3 cellular contexts compared by ENCODE assay signal in the genomic region with DNA sequence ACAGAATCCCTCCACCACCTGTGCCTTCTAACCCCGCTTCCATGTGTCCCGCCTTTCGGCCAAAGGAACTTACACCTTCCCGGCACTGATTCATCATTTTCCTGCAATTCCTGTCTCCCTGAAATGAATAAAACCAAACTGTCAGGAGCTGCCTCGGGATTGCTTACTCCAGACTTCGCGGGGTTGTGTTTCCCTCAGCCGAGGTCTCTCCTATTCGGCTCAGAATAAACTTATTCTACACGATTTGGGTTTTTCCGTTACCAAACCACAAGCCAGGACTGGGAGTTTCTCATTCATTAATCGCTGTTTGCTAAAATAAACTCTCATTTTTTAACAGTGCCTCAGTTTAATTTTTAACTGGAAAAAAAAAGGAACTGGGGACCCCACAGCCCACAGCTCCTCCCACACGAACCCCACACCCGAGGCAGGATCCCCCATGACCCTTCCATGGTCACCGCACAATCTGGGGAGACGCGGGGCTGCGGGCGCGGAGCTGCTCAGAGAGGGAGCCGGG.
A peak's percentile ranks its signal among the peaks of the same experiment; 100 is the strongest.
TF ChIP-seq lines count a peak whose summit lies in the region.

No MANE protein-coding gene starts in this region.

TF ChIP-seq in GM12891, 5 proteins besides CTCF, POLR2A, EP300 and RAD21:
- TF ChIP-seq POLR2AphosphoS5 (IDR thresholded peaks at IDR 0.05; ENCODE audit: low read depth, low read length) (no peak), SPI1 (IDR thresholded peaks at IDR 0.05; ENCODE audit: low read depth, low read length) (peak; percentile 62; the same call in 1 of the 2 replicates)

TF ChIP-seq in IMR-90, 13 proteins besides CTCF, POLR2A, EP300 and RAD21:
- TF ChIP-seq FOS (IDR thresholded peaks at IDR 0.05; ENCODE audit: low read depth, low read length) (no peak), MAZ (IDR thresholded peaks at IDR 0.05; ENCODE audit: borderline replicate concordance, low read depth, low read length) (no peak; the same call in 1 of the 2 replicates), MXI1 (IDR thresholded peaks at IDR 0.05; ENCODE audit: borderline replicate concordance, low read depth, low read length) (no peak), SMC3 (IDR thresholded peaks at IDR 0.05; ENCODE audit: low read depth, low read length) (no peak), MAFK (IDR thresholded peaks at IDR 0.05; ENCODE audit: low read depth, low read length) (no peak), CEBPB (IDR thresholded peaks at IDR 0.05; ENCODE audit: low read depth, low read length) (no peak), NFE2L2 (IDR thresholded peaks at IDR 0.05; ENCODE audit: low read depth, low read length) (no peak), CHD1 (IDR thresholded peaks at IDR 0.05; ENCODE audit: low read depth, low read length) (no peak), RCOR1 (IDR thresholded peaks at IDR 0.05; ENCODE audit: insufficient replicate concordance, low read length) (no peak)
- TF ChIP-seq, protein P1, sequence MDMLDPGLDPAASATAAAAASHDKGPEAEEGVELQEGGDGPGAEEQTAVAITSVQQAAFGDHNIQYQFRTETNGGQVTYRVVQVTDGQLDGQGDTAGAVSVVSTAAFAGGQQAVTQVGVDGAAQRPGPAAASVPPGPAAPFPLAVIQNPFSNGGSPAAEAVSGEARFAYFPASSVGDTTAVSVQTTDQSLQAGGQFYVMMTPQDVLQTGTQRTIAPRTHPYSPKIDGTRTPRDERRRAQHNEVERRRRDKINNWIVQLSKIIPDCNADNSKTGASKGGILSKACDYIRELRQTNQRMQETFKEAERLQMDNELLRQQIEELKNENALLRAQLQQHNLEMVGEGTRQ (IDR thresholded peaks at IDR 0.05; ENCODE audit: low read depth, low read length) = no peak

TF ChIP-seq in GM12878, 131 proteins besides CTCF, POLR2A, EP300 and RAD21 (continues in another document):
- TF ChIP-seq, protein P2, sequence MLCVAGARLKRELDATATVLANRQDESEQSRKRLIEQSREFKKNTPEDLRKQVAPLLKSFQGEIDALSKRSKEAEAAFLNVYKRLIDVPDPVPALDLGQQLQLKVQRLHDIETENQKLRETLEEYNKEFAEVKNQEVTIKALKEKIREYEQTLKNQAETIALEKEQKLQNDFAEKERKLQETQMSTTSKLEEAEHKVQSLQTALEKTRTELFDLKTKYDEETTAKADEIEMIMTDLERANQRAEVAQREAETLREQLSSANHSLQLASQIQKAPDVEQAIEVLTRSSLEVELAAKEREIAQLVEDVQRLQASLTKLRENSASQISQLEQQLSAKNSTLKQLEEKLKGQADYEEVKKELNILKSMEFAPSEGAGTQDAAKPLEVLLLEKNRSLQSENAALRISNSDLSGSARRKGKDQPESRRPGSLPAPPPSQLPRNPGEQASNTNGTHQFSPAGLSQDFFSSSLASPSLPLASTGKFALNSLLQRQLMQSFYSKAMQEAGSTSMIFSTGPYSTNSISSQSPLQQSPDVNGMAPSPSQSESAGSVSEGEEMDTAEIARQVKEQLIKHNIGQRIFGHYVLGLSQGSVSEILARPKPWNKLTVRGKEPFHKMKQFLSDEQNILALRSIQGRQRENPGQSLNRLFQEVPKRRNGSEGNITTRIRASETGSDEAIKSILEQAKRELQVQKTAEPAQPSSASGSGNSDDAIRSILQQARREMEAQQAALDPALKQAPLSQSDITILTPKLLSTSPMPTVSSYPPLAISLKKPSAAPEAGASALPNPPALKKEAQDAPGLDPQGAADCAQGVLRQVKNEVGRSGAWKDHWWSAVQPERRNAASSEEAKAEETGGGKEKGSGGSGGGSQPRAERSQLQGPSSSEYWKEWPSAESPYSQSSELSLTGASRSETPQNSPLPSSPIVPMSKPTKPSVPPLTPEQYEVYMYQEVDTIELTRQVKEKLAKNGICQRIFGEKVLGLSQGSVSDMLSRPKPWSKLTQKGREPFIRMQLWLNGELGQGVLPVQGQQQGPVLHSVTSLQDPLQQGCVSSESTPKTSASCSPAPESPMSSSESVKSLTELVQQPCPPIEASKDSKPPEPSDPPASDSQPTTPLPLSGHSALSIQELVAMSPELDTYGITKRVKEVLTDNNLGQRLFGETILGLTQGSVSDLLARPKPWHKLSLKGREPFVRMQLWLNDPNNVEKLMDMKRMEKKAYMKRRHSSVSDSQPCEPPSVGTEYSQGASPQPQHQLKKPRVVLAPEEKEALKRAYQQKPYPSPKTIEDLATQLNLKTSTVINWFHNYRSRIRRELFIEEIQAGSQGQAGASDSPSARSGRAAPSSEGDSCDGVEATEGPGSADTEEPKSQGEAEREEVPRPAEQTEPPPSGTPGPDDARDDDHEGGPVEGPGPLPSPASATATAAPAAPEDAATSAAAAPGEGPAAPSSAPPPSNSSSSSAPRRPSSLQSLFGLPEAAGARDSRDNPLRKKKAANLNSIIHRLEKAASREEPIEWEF (IDR thresholded peaks at IDR 0.05; ENCODE audit: insufficient replicate concordance, low read depth, low read length) = no peak
- TF ChIP-seq MEF2A (IDR thresholded peaks at IDR 0.05; ENCODE audit: insufficient read depth, low read depth, low read length) (no peak), ZBED1 (IDR thresholded peaks at IDR 0.05; ENCODE audit: borderline replicate concordance) (no peak), RELA (IDR thresholded peaks at IDR 0.05; ENCODE audit: borderline replicate concordance, partially characterized antibody) (peak; percentile 16), EZH2 (IDR thresholded peaks at IDR 0.05; ENCODE audit: borderline replicate concordance, control insufficient read depth, low read depth, low read length) (no peak), NBN (IDR thresholded peaks at IDR 0.05) (no peak), ETV6 (conservative IDR thresholded peaks at IDR 0.05 in 1 of 2, IDR thresholded peaks at IDR 0.05 in 1 of 2; ENCODE audit: borderline replicate concordance in 1 of 2, low read depth in 1 of 2) (no peak), HCFC1 (IDR thresholded peaks at IDR 0.05; ENCODE audit: low read length) (no peak), FOXK2 (IDR thresholded peaks at IDR 0.05) (no peak), NRF1 (conservative IDR thresholded peaks at IDR 0.05; ENCODE audit: low read depth, low read length) (no peak), SRF (IDR thresholded peaks at IDR 0.05; ENCODE audit: low read depth in 2 of 2, low read length in 2 of 2) (no peak), RFX5 (IDR thresholded peaks at IDR 0.05; ENCODE audit: low read depth, low read length) (no peak), YY1 (IDR thresholded peaks at IDR 0.05; ENCODE audit: low read depth, low read length) (no peak), MTA2 (IDR thresholded peaks at IDR 0.05; ENCODE audit: low read depth) (peak; percentile 58), NR2C1 (IDR thresholded peaks at IDR 0.05) (no peak), SIX5 (IDR thresholded peaks at IDR 0.05; ENCODE audit: low read depth, low read length, severe bottlenecking) (no peak), TBL1XR1 (IDR thresholded peaks at IDR 0.05; ENCODE audit: low read depth, low read length) (peak; percentile 1; the same call in 1 of the 2 replicates), MEF2B (IDR thresholded peaks at IDR 0.05; ENCODE audit: partially characterized antibody, poor library complexity, severe bottlenecking) (peak; percentile 14), HDGF (IDR thresholded peaks at IDR 0.05) (no peak), ASH2L (IDR thresholded peaks at IDR 0.05; ENCODE audit: borderline replicate concordance, low read depth) (no peak), STAT1 (conservative IDR thresholded peaks at IDR 0.05) (no peak), RUNX3 (IDR thresholded peaks at IDR 0.05; ENCODE audit: low read length) (peak; percentile 64), CREM (IDR thresholded peaks at IDR 0.05; ENCODE audit: low read depth) (no peak), ZNF384 (IDR thresholded peaks at IDR 0.05; ENCODE audit: borderline replicate concordance, low read depth, low read length) (no peak), NR2C2 (IDR thresholded peaks at IDR 0.05; ENCODE audit: borderline replicate concordance, control insufficient read depth, insufficient read length, low read depth) (no peak), TARDBP (IDR thresholded peaks at IDR 0.05; ENCODE audit: borderline replicate concordance) (no peak), PAX5 (IDR thresholded peaks at IDR 0.05; ENCODE audit: borderline replicate concordance, low read depth, low read length) (no peak), ZSCAN29 (IDR thresholded peaks at IDR 0.05) (0 out of 2 replicates have a peak, but pooled peaks have one; percentile 54), ZNF24 (IDR thresholded peaks at IDR 0.05) (no peak), TCF12 (IDR thresholded peaks at IDR 0.05; ENCODE audit: low read depth, low read length) (no peak)
- TF ChIP-seq, protein P3, sequence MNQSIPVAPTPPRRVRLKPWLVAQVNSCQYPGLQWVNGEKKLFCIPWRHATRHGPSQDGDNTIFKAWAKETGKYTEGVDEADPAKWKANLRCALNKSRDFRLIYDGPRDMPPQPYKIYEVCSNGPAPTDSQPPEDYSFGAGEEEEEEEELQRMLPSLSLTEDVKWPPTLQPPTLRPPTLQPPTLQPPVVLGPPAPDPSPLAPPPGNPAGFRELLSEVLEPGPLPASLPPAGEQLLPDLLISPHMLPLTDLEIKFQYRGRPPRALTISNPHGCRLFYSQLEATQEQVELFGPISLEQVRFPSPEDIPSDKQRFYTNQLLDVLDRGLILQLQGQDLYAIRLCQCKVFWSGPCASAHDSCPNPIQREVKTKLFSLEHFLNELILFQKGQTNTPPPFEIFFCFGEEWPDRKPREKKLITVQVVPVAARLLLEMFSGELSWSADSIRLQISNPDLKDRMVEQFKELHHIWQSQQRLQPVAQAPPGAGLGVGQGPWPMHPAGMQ (IDR thresholded peaks at IDR 0.05; ENCODE audit: borderline replicate concordance) = no peak
- TF ChIP-seq, protein P4, sequence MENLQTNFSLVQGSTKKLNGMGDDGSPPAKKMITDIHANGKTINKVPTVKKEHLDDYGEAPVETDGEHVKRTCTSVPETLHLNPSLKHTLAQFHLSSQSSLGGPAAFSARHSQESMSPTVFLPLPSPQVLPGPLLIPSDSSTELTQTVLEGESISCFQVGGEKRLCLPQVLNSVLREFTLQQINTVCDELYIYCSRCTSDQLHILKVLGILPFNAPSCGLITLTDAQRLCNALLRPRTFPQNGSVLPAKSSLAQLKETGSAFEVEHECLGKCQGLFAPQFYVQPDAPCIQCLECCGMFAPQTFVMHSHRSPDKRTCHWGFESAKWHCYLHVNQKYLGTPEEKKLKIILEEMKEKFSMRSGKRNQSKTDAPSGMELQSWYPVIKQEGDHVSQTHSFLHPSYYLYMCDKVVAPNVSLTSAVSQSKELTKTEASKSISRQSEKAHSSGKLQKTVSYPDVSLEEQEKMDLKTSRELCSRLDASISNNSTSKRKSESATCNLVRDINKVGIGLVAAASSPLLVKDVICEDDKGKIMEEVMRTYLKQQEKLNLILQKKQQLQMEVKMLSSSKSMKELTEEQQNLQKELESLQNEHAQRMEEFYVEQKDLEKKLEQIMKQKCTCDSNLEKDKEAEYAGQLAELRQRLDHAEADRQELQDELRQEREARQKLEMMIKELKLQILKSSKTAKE (IDR thresholded peaks at IDR 0.05; ENCODE audit: low read depth, poor library complexity, severe bottlenecking) = peak; percentile 25
- TF ChIP-seq, protein P5, sequence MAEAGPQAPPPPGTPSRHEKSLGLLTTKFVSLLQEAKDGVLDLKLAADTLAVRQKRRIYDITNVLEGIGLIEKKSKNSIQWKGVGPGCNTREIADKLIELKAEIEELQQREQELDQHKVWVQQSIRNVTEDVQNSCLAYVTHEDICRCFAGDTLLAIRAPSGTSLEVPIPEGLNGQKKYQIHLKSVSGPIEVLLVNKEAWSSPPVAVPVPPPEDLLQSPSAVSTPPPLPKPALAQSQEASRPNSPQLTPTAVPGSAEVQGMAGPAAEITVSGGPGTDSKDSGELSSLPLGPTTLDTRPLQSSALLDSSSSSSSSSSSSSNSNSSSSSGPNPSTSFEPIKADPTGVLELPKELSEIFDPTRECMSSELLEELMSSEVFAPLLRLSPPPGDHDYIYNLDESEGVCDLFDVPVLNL (IDR thresholded peaks at IDR 0.05; ENCODE audit: low read depth, low read length) = no peak
- TF ChIP-seq, protein P6, sequence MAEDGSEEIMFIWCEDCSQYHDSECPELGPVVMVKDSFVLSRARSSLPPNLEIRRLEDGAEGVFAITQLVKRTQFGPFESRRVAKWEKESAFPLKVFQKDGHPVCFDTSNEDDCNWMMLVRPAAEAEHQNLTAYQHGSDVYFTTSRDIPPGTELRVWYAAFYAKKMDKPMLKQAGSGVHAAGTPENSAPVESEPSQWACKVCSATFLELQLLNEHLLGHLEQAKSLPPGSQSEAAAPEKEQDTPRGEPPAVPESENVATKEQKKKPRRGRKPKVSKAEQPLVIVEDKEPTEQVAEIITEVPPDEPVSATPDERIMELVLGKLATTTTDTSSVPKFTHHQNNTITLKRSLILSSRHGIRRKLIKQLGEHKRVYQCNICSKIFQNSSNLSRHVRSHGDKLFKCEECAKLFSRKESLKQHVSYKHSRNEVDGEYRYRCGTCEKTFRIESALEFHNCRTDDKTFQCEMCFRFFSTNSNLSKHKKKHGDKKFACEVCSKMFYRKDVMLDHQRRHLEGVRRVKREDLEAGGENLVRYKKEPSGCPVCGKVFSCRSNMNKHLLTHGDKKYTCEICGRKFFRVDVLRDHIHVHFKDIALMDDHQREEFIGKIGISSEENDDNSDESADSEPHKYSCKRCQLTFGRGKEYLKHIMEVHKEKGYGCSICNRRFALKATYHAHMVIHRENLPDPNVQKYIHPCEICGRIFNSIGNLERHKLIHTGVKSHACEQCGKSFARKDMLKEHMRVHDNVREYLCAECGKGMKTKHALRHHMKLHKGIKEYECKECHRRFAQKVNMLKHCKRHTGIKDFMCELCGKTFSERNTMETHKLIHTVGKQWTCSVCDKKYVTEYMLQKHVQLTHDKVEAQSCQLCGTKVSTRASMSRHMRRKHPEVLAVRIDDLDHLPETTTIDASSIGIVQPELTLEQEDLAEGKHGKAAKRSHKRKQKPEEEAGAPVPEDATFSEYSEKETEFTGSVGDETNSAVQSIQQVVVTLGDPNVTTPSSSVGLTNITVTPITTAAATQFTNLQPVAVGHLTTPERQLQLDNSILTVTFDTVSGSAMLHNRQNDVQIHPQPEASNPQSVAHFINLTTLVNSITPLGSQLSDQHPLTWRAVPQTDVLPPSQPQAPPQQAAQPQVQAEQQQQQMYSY (CRISPR knock-in tag; IDR thresholded peaks at IDR 0.05) = no peak
- TF ChIP-seq, protein P7, sequence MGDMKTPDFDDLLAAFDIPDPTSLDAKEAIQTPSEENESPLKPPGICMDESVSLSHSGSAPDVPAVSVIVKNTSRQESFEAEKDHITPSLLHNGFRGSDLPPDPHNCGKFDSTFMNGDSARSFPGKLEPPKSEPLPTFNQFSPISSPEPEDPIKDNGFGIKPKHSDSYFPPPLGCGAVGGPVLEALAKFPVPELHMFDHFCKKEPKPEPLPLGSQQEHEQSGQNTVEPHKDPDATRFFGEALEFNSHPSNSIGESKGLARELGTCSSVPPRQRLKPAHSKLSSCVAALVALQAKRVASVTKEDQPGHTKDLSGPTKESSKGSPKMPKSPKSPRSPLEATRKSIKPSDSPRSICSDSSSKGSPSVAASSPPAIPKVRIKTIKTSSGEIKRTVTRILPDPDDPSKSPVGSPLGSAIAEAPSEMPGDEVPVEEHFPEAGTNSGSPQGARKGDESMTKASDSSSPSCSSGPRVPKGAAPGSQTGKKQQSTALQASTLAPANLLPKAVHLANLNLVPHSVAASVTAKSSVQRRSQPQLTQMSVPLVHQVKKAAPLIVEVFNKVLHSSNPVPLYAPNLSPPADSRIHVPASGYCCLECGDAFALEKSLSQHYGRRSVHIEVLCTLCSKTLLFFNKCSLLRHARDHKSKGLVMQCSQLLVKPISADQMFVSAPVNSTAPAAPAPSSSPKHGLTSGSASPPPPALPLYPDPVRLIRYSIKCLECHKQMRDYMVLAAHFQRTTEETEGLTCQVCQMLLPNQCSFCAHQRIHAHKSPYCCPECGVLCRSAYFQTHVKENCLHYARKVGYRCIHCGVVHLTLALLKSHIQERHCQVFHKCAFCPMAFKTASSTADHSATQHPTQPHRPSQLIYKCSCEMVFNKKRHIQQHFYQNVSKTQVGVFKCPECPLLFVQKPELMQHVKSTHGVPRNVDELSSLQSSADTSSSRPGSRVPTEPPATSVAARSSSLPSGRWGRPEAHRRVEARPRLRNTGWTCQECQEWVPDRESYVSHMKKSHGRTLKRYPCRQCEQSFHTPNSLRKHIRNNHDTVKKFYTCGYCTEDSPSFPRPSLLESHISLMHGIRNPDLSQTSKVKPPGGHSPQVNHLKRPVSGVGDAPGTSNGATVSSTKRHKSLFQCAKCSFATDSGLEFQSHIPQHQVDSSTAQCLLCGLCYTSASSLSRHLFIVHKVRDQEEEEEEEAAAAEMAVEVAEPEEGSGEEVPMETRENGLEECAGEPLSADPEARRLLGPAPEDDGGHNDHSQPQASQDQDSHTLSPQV (IDR thresholded peaks at IDR 0.05) = no peak
